10 cellular contexts compared by ENCODE assay signal in genomic region chr17:75668489-75668888, GRCh38. TPM values are rescaled to one million over a fixed set of nuclear protein-coding genes. Genes with fewer than 3 reads are reported as not detected.
A peak's percentile ranks its signal among the peaks of the same experiment; 100 is the strongest.
DNase-seq lines count a peak whose midpoint lies in the region; ATAC-seq and TF ChIP-seq lines count a peak whose summit lies in the region.
"Had no signal": no experiment of that assay in that cellular context is flagged by ENCODE, and none has a peak within 500 bp of the region (broad histone marks: within the 10 kb centered on the region; RNA-seq: fewer than 3 reads in every experiment).

No MANE protein-coding gene starts in this region.

- no peak overlapping the region for H2AFZ ChIP-seq in mammary epithelial cell (ENCODE audit: low read depth, low read length)

- BruUV-seq in mammary epithelial cell (replicated peaks; lab: Mats Ljungman, UMichigan): no TSS peak

- peak overlapping the region; percentile 97 for H3K9ac ChIP-seq in mammary epithelial cell (ENCODE audit: insufficient read depth, low read length)

- peaks cover 0 to 3% of the 10 kb centered on the region in 2 donors for H3K9me3 Mint-ChIP-seq in stimulated activated naive B cell treated with anti-CD40 and anti-IgM and Interleukin-4, amounts not matched to agents 10 μg/mL and 1 μg/mL and 100 μg/mL, for 72 hours
- H3K9me3 Mint-ChIP-seq: activated T-helper 2 cell treated with anti-CD3 and anti-CD28 coated beads, Interferon-gamma antibody, Interleukin-2, Interleukin-4, amounts not matched to agents 10 μg/mL and 5 μg/mL and 100 μg/mL, durations not matched to agents 14 hours and 24 hours and 36 hours had no signal

- H3K36me3 ChIP-seq in mammary epithelial cell (ENCODE audit: insufficient read depth, low read length) (peaks cover 28% of the 10 kb centered on the region), breast epithelium (peaks cover 7% of the 10 kb centered on the region), tibial nerve (peaks cover 0 to 59% (median 6%) of the 10 kb centered on the region in 3 donors)

- H3K4me3 ChIP-seq in mammary epithelial cell (replicated peaks in 1 of 3; ENCODE audit: insufficient read depth in 1 of 3, low read depth in 2 of 3, low read length in 3 of 3) (peak overlapping the region in 2 of 3 experiments; percentile 89 to 94), breast epithelium (peak overlapping the region in 1 of 3 donors; percentile 68), tibial nerve (peak overlapping the region in 1 of 4 donors; percentile 73)

- H3K4me1 ChIP-seq in mammary epithelial cell (ENCODE audit: insufficient read depth, low read length) (peaks cover 28% of the 10 kb centered on the region), breast epithelium (peaks cover 0 to 6% of the 10 kb centered on the region in 2 donors), foreskin keratinocyte (peaks cover 16% of the 10 kb centered on the region), tibial nerve (peaks cover 0 to 47% (median 17%) of the 10 kb centered on the region in 4 donors)

- peaks cover 24 to 43% of the 10 kb centered on the region in 2 donors for H3K36me3 Mint-ChIP-seq in stimulated activated naive B cell treated with anti-CD40 and anti-IgM and Interleukin-4, amounts not matched to agents 10 μg/mL and 1 μg/mL and 100 μg/mL, for 72 hours

- no peak overlapping the region for H3K4me3 Mint-ChIP-seq in stimulated activated naive B cell treated with anti-CD40 and anti-IgM and Interleukin-4, amounts not matched to agents 10 μg/mL and 1 μg/mL and 100 μg/mL, for 72 hours

- no peaks in the 10 kb centered on the region for H3K27me3 Mint-ChIP-seq in stimulated activated naive B cell treated with anti-CD40 and anti-IgM and Interleukin-4, amounts not matched to agents 10 μg/mL and 1 μg/mL and 100 μg/mL, for 72 hours

- peaks cover 84% of the 10 kb centered on the region for H3K79me2 ChIP-seq in mammary epithelial cell (ENCODE audit: insufficient read depth, low read length)

- peak overlapping the region; percentile 22 for H3K27ac Mint-ChIP-seq in stimulated activated naive B cell treated with anti-CD40 and anti-IgM and Interleukin-4, amounts not matched to agents 10 μg/mL and 1 μg/mL and 100 μg/mL, for 72 hours
- H3K27ac Mint-ChIP-seq: activated T-helper 2 cell treated with anti-CD3 and anti-CD28 coated beads, Interferon-gamma antibody, Interleukin-2, Interleukin-4, amounts not matched to agents 10 μg/mL and 5 μg/mL and 100 μg/mL, durations not matched to agents 14 hours and 24 hours and 36 hours had no signal

- 36% methylated on average over 4 of the region's 4 CpGs for WGBS in mammary epithelial cell (ENCODE audit: low coverage, missing lambda C conversion rate)
- 52 to 60% methylated on average over 4 of the region's 4 CpGs for WGBS in tibial nerve, 2 donors

- ATAC-seq in foreskin keratinocyte: no peak
- ATAC-seq in stimulated activated naive B cell treated with anti-CD40 and anti-IgM and Interleukin-4, amounts not matched to agents 10 μg/mL and 1 μg/mL and 100 μg/mL, for 72 hours (replicated peaks): no peak

- H3K9me3 ChIP-seq in mammary epithelial cell (replicated peaks; ENCODE audit: insufficient read depth, low read length): no peaks in the 10 kb centered on the region
- H3K9me3 ChIP-seq in breast epithelium: no peaks in the 10 kb centered on the region
- no peaks in the 10 kb centered on the region for H3K9me3 ChIP-seq in tibial nerve

- H3K27me3 ChIP-seq in mammary epithelial cell (ENCODE audit: insufficient read depth, low read length) (no peaks in the 10 kb centered on the region), breast epithelium (no peaks in the 10 kb centered on the region), foreskin keratinocyte (no peaks in the 10 kb centered on the region), tibial nerve (no peaks in the 10 kb centered on the region)

- dilution Hi-C loops in mammary epithelial cell (cut with HindIII; ENCODE audit: low sequenced_read_pairs): no loop called here

- intact Hi-C loops in mammary epithelial cell (cut with micrococcal nuclease) (no loop called here), breast epithelium (cut with DNase I; ENCODE audit: low total_unique reads) (no loop called here)

- H3K27ac ChIP-seq in mammary epithelial cell (ENCODE audit: insufficient read depth, low read depth, low read length): peak overlapping the region; percentile 97
- no peak overlapping the region for H3K27ac ChIP-seq in breast epithelium
- H3K27ac ChIP-seq in foreskin keratinocyte: peak overlapping the region; percentile 94
- H3K27ac ChIP-seq in tibial nerve: no peak overlapping the region

- H3K4me1 Mint-ChIP-seq in stimulated activated naive B cell treated with anti-CD40 and anti-IgM and Interleukin-4, amounts not matched to agents 10 μg/mL and 1 μg/mL and 100 μg/mL, for 72 hours: peaks cover 23 to 41% of the 10 kb centered on the region in 2 donors

- H4K20me1 ChIP-seq in mammary epithelial cell (ENCODE audit: insufficient read depth, low read length): no peaks in the 10 kb centered on the region

- no peak for TF ChIP-seq CTCF in mammary epithelial cell (conservative IDR thresholded peaks at IDR 0.05 in 1 of 2, IDR thresholded peaks at IDR 0.05 in 1 of 2; ENCODE audit: extremely low read depth in 1 of 2, insufficient read depth in 1 of 2, low read depth in 1 of 2, low read length in 2 of 2)
- TF ChIP-seq CTCF in breast epithelium (IDR thresholded peaks at IDR 0.05): no peak
- TF ChIP-seq CTCF in foreskin keratinocyte (conservative IDR thresholded peaks at IDR 0.05): no peak
- no peak for TF ChIP-seq CTCF in tibial nerve (IDR thresholded peaks at IDR 0.05)

- H3K4me2 ChIP-seq in mammary epithelial cell (ENCODE audit: insufficient read depth, low read depth, low read length): peak overlapping the region; percentile 82

- TF ChIP-seq POLR2A in breast epithelium (IDR thresholded peaks at IDR 0.05) (no peak), tibial nerve (IDR thresholded peaks at IDR 0.05) (no peak)

- DNase-seq in mammary epithelial cell (no peak), breast epithelium (ENCODE audit: low spot score in 2 of 2) (no peak), RKO (ENCODE audit: low spot score) (peak; percentile 39), foreskin keratinocyte (no peak), tibial nerve (ENCODE audit: low spot score in 2 of 2) (no peak), ureter (ENCODE audit: low spot score) (no peak), OCI-M1 (lab: John Stamatoyannopoulos, UW) (no peak)
- no peak for DNase-seq in stimulated activated naive B cell treated with anti-CD40 and anti-IgM and Interleukin-4, amounts not matched to agents 10 μg/mL and 1 μg/mL and 100 μg/mL, for 72 hours
- DNase-seq: dermis blood vessel endothelial cell had no signal

- TF ChIP-seq EP300 in tibial nerve (IDR thresholded peaks at IDR 0.05): no peak

- in situ Hi-C loops in mammary epithelial cell (cut with MboI; ENCODE audit: low sequenced_read_pairs in 2 of 2): loop anchor here in 1 of 2 donors (25.0 kb wide), 1 partner anchor 219 kb away; the partner anchor contains the start of genes TRIM47 and TRIM65

- CTCF ChIA-PET in mammary epithelial cell (lab: Charles Lee; ENCODE audit: low non-redundant PET): interaction anchor here (0.5 to 0.7 kb wide), 2 partner anchors 179 to 513 kb away, joined by 3 to 8 read pairs; no protein-coding TSS in a partner anchor

RNA-seq across cellular contexts. Expression of gene SAP30BP, which starts 1.4 kb away (rescaled TPM):
- total RNA-seq in mammary epithelial cell (100 to 1,000 TPM in 1 of 2 donors, 10 to 100 TPM in 1; 49.0 to 105 TPM), breast epithelium (10 to 100 TPM; 68.3 to 89.5 (median 86.1) TPM), foreskin keratinocyte (95.0 and 96.3 TPM in 2 replicates), tibial nerve (100 to 1,000 TPM in 2 of 4 donors, 10 to 100 TPM in 2; 63.9 to 119 (median 95.3) TPM), ureter (106 TPM)
- polyA plus RNA-seq in mammary epithelial cell (85.8 TPM), foreskin keratinocyte (113 and 118 TPM in 2 replicates)
- 78.9 TPM for polyA minus RNA-seq in mammary epithelial cell

RNA-seq across cellular contexts. Expression of gene RECQL5, which starts 1.5 kb away (rescaled TPM):
- total RNA-seq in mammary epithelial cell (10 to 100 TPM; 25.3 to 34.8 TPM), breast epithelium (10 to 100 TPM; 10.7 to 22.8 (median 14.1) TPM), foreskin keratinocyte (26.3 and 27.4 TPM in 2 replicates), tibial nerve (10 to 100 TPM; 23.2 to 51.9 (median 34.7) TPM), ureter (91.1 TPM)
- polyA plus RNA-seq in mammary epithelial cell (14.5 TPM), foreskin keratinocyte (19.5 and 20.5 TPM in 2 replicates)
- 27.2 TPM for polyA minus RNA-seq in mammary epithelial cell

RNA-seq across cellular contexts. Expression of gene SMIM5, which starts 35.3 kb away (rescaled TPM):
- total RNA-seq in mammary epithelial cell: not detected
- 0.03 TPM for polyA plus RNA-seq in mammary epithelial cell
- not detected for polyA minus RNA-seq in mammary epithelial cell
- 1 to 10 TPM in 1 of 3 donors, under 1 TPM in 2; 0.29 to 2.6 (median 0.48) TPM for total RNA-seq in breast epithelium
- not detected in 2 replicates for total RNA-seq in foreskin keratinocyte
- 0.06 TPM in 1 of 2 replicates, not detected in the other for polyA plus RNA-seq in foreskin keratinocyte
- total RNA-seq in tibial nerve: 10 to 100 TPM; 17.3 to 41.1 (median 25.0) TPM
- 9.5 TPM for total RNA-seq in ureter
- total RNA-seq: dermis blood vessel endothelial cell had no signal

RNA-seq across cellular contexts. Expression of gene ITGB4, which starts 52.8 kb away (rescaled TPM):
- total RNA-seq in mammary epithelial cell (1,000 to 10,000 TPM; 2,525 to 2,618 TPM), breast epithelium (100 to 1,000 TPM in 1 of 3 donors, 10 to 100 TPM in 1, 1 to 10 TPM in 1; 9.8 to 125 (median 67.2) TPM), foreskin keratinocyte (956 and 1,415 TPM in 2 replicates), tibial nerve (100 to 1,000 TPM; 211 to 335 (median 233) TPM), ureter (303 TPM)
- polyA plus RNA-seq in mammary epithelial cell (1,059 TPM), foreskin keratinocyte (1,123 and 1,776 TPM in 2 replicates)
- 2,510 TPM for polyA minus RNA-seq in mammary epithelial cell

Comparison
In these comparisons a context has a peak if more than half of its experiments do, and no peak if none do; other contexts are left out.
1. H3K27ac ChIP-seq: peak in mammary epithelial cell (single experiment) and foreskin keratinocyte (single experiment); none in breast epithelium (0 of 2) and tibial nerve (0 of 4).